In genomic region chr10:32317795-32318194, GRCh38 we compare ENCODE assay signal across 9 cellular contexts. TPM values are rescaled to one million over a fixed set of nuclear protein-coding genes. Genes with fewer than 3 reads are reported as not detected.
DNase-seq lines count a peak whose midpoint lies in the region; ATAC-seq and TF ChIP-seq lines count a peak whose summit lies in the region.
"Had no signal": no experiment of that assay in that cellular context is flagged by ENCODE, and none has a peak within 500 bp of the region (broad histone marks: within the 10 kb centered on the region; RNA-seq: fewer than 3 reads in every experiment).

No MANE protein-coding gene starts in this region.

- 62 to 64% methylated on average over 5 of the region's 5 CpGs for WGBS in lower leg skin, 2 donors

- no peak overlapping the region for H3K4me3 ChIP-seq in lower leg skin (ENCODE audit: low read depth, poor library complexity, severe bottlenecking)

- TF ChIP-seq CTCF in lower leg skin (IDR thresholded peaks at IDR 0.05) = no peak

- intact Hi-C loops in lower leg skin (cut with DNase I; ENCODE audit: low total_unique reads) = no loop called here

- no peak for TF ChIP-seq POLR2A in lower leg skin (IDR thresholded peaks at IDR 0.05)

- DNase-seq in left lobe of liver (ENCODE audit: low spot score) (no peak), occipital lobe (lab: John Stamatoyannopoulos, UW) (no peak), anterior cingulate cortex (lab: John Stamatoyannopoulos, UW) (no peak), cerebellar nuclear complex (lab: John Stamatoyannopoulos, UW) (no peak), lower leg skin (ENCODE audit: low spot score in 2 of 2) (no peak)
- DNase-seq: SHP77 had no signal

- ATAC-seq in GM18498 (IDR thresholded peaks at IDR 0.05; ENCODE audit: unreplicated experiment) (peak; percentile 95), GM21390 (IDR thresholded peaks at IDR 0.05; ENCODE audit: unreplicated experiment) (peak; percentile 92), HG03439 (IDR thresholded peaks at IDR 0.05; ENCODE audit: unreplicated experiment) (peak; percentile 95), left lobe of liver (peak; percentile 9)

RNA-seq across cellular contexts. Expression of gene EPC1, which starts 29.2 kb away (rescaled TPM):
- 9.6 TPM for total RNA-seq in left lobe of liver
- total RNA-seq in occipital lobe = 99.4 TPM
- 10 to 100 TPM; 33.9 to 42.3 (median 36.8) TPM for total RNA-seq in lower leg skin

Comparison
In these comparisons a context has a peak if more than half of its experiments do, and no peak if none do; other contexts are left out.
1. ATAC-seq: peak in every context shown above with its lines; median percentile 95 in GM18498; 95 in HG03439; 92 in GM21390; 9 in left lobe of liver.